13 cellular contexts compared by ENCODE assay signal in genomic region chr5:147216552-147217154, GRCh38. TPM values are rescaled to one million over a fixed set of nuclear protein-coding genes. Genes with fewer than 3 reads are reported as not detected.
DNase-seq lines count a peak whose midpoint lies in the region; ATAC-seq and TF ChIP-seq lines count a peak whose summit lies in the region.
"Had no signal": no experiment of that assay in that cellular context is flagged by ENCODE, and none has a peak within 500 bp of the region (broad histone marks: within the 10 kb centered on the region; RNA-seq: fewer than 3 reads in every experiment).

No MANE protein-coding gene starts in this region.

- H3K4ac ChIP-seq in neuronal stem cell (ENCODE audit: low read length), result no peak overlapping the region

- H2AK5ac ChIP-seq in neuronal stem cell (ENCODE audit: low read depth, low read length), result no peak overlapping the region

- peak overlapping the region; percentile 86 for H2BK12ac ChIP-seq in neuronal stem cell (ENCODE audit: low read length)

- H3K27ac Mint-ChIP-seq in activated CD4-positive, alpha-beta T cell treated with anti-CD3 and anti-CD28 coated beads, Interleukin-2, amount 10 ng/mL, durations not matched to agents 24 days and 14 days, result no peak overlapping the region
- H3K27ac Mint-ChIP-seq in chondrocyte (ENCODE audit: unreplicated experiment), result no peak overlapping the region

- peak overlapping the region; percentile 33 for H2AFZ ChIP-seq in neuronal stem cell (ENCODE audit: low read length)
- no peak overlapping the region; the same call in 1 of the 2 replicates for H2AFZ ChIP-seq in PC-9

- H3K27me3 ChIP-seq in neuronal stem cell (ENCODE audit: control insufficient read depth in 3 of 3, insufficient read depth in 3 of 3, low read depth in 1 of 3, low read length in 3 of 3) (no peaks in the 10 kb centered on the region), PC-9 (ENCODE audit: insufficient read depth, low read depth) (no peaks in the 10 kb centered on the region)
- H3K27me3 ChIP-seq: suprapubic skin had no signal

- H3K4me2 ChIP-seq in neuronal stem cell (ENCODE audit: insufficient read depth, low read length, poor library complexity, severe bottlenecking) (no peak overlapping the region), PC-9 (no peak overlapping the region)
- H3K4me2 ChIP-seq: A549 had no signal

- WGBS in neuronal stem cell (ENCODE audit: extremely low coverage in 2 of 2, insufficient read length in 2 of 2, insufficient replicate concordance in 1 of 2), 2 donors, result no CpG with 5 or more reads among the region's 9 CpGs

- no peaks in the 10 kb centered on the region for H4K20me1 ChIP-seq in PC-9 (ENCODE audit: insufficient read depth)

- no peaks in the 10 kb centered on the region for H3K36me3 Mint-ChIP-seq in activated CD4-positive, alpha-beta T cell treated with anti-CD3 and anti-CD28 coated beads, Interleukin-2, amount 10 ng/mL, durations not matched to agents 24 days and 14 days (ENCODE audit: low read depth)
- H3K36me3 Mint-ChIP-seq in chondrocyte (ENCODE audit: low read depth), result no peaks in the 10 kb centered on the region

- H3K9me2 ChIP-seq in PC-9 (ENCODE audit: insufficient read depth), result no peaks in the 10 kb centered on the region; the same call in 1 of the 2 replicates

- H3K4me1 ChIP-seq in neuronal stem cell (ENCODE audit: control insufficient read depth in 2 of 2, insufficient read depth in 1 of 2, low read depth in 1 of 2, low read length in 2 of 2), result peaks cover 0 to 9% of the 10 kb centered on the region in 2 donors
- no peaks in the 10 kb centered on the region for H3K4me1 ChIP-seq in PC-9 (replicated peaks; ENCODE audit: insufficient read depth)
- H3K4me1 ChIP-seq: A549, suprapubic skin had no signal

- intact Hi-C loops in activated CD4-positive, alpha-beta T cell treated with anti-CD3 and anti-CD28 coated beads, Interleukin-2, amount 10 ng/mL, durations not matched to agents 24 days and 14 days (cut with micrococcal nuclease), result no loop called here
- intact Hi-C loops in PC-9 (cut with micrococcal nuclease; ENCODE audit: unreplicated experiment), result no loop called here

- H3K36me3 ChIP-seq in neuronal stem cell (replicated peaks in 1 of 2; ENCODE audit: control insufficient read depth in 2 of 2, insufficient read depth in 2 of 2, low read length in 2 of 2), result no peaks in the 10 kb centered on the region
- H3K36me3 ChIP-seq in PC-9 (ENCODE audit: low read depth), result no peaks in the 10 kb centered on the region
- H3K36me3 ChIP-seq: suprapubic skin had no signal

- H2BK5ac ChIP-seq in neuronal stem cell (ENCODE audit: low read length), result no peak overlapping the region

- peaks cover 2% of the 10 kb centered on the region for H3K27me3 Mint-ChIP-seq in activated CD4-positive, alpha-beta T cell treated with anti-CD3 and anti-CD28 coated beads, Interleukin-2, amount 10 ng/mL, durations not matched to agents 24 days and 14 days
- peaks cover 36% of the 10 kb centered on the region for H3K27me3 Mint-ChIP-seq in chondrocyte (ENCODE audit: low read depth)

- no peak overlapping the region for H3K4me3 Mint-ChIP-seq in activated CD4-positive, alpha-beta T cell treated with anti-CD3 and anti-CD28 coated beads, Interleukin-2, amount 10 ng/mL, durations not matched to agents 24 days and 14 days
- H3K4me3 Mint-ChIP-seq in chondrocyte (ENCODE audit: unreplicated experiment), result no peak overlapping the region

- TF ChIP-seq CTCF in chondrocyte (IDR thresholded peaks at IDR 0.05) (no peak), PC-9 (conservative IDR thresholded peaks at IDR 0.05) (no peak)

- no peak overlapping the region for H3K4me3 ChIP-seq in neuronal stem cell (ENCODE audit: low read length in 2 of 2)
- no peak overlapping the region for H3K4me3 ChIP-seq in PC-9
- H3K4me3 ChIP-seq: A549, suprapubic skin had no signal

- H3K23ac ChIP-seq in neuronal stem cell (ENCODE audit: low read depth, low read length, poor library complexity), result no peak overlapping the region

- H3K79me1 ChIP-seq in neuronal stem cell (ENCODE audit: low read depth, low read length), result no peaks in the 10 kb centered on the region

- no peak overlapping the region for H3K14ac ChIP-seq in neuronal stem cell (ENCODE audit: low read length)

- H3K9me3 Mint-ChIP-seq in activated CD4-positive, alpha-beta T cell treated with anti-CD3 and anti-CD28 coated beads, Interleukin-2, amount 10 ng/mL, durations not matched to agents 24 days and 14 days, result peaks cover 3% of the 10 kb centered on the region
- peaks cover 3% of the 10 kb centered on the region for H3K9me3 Mint-ChIP-seq in chondrocyte (ENCODE audit: low read depth)

- POLR2A ChIA-PET in PC-9 (lab: Charles Lee; ENCODE audit: unreplicated experiment), result no interaction called here

- CTCF ChIA-PET in PC-9 (lab: Charles Lee), result no interaction called here

- no peak overlapping the region for H3K27ac ChIP-seq in neuronal stem cell (replicated peaks; ENCODE audit: low read length)
- H3K27ac ChIP-seq in PC-9, result no peak overlapping the region
- H3K27ac ChIP-seq: A549, suprapubic skin had no signal

- DNase-seq in activated CD4-positive, alpha-beta T cell treated with anti-CD3 and anti-CD28 coated beads, Interleukin-2, amount 10 ng/mL, durations not matched to agents 24 days and 14 days, result peak; percentile 69
- no peak for DNase-seq in activated CD4-positive, alpha-beta T cell treated with anti-CD3 and anti-CD28 coated beads, Interleukin-2, amount 50 U/mL, for 48 hours
- peak; percentile 20 for DNase-seq in NCI-H748 treated with DMSO at 0.1 percent for 48 hours (lab: John Stamatoyannopoulos, UW)
- peak; percentile 71 for DNase-seq in chondrocyte (ENCODE audit: low spot score)
- no peak for DNase-seq in neuronal stem cell (ENCODE audit: low spot score)
- no peak for DNase-seq in PC-9
- no peak for DNase-seq in GOT3 (lab: John Stamatoyannopoulos, UW)
- DNase-seq: DMS79 treated with DMSO at 0.1 percent for 48 hours, H7, NCI-H1436 had no signal

- no TSS peak for BruUV-seq in PC-9 (replicated peaks; lab: Mats Ljungman, UMichigan)

- H2BK15ac ChIP-seq in neuronal stem cell (ENCODE audit: low read length), result peak overlapping the region; percentile 63

- no peak overlapping the region for H2BK120ac ChIP-seq in neuronal stem cell (ENCODE audit: low read depth, low read length)

- no peak overlapping the region for H4K91ac ChIP-seq in neuronal stem cell (ENCODE audit: low read depth, low read length, poor library complexity)

- no peaks in the 10 kb centered on the region for H3K79me2 ChIP-seq in PC-9 (ENCODE audit: low read depth)

- H3F3A ChIP-seq in PC-9 (ENCODE audit: insufficient read depth, low read depth), result no peaks in the 10 kb centered on the region

- no peaks in the 10 kb centered on the region for H3K9me3 ChIP-seq in neuronal stem cell (replicated peaks in 1 of 2; ENCODE audit: control insufficient read depth in 2 of 2, insufficient read depth in 1 of 2, low read depth in 1 of 2, low read length in 2 of 2)
- no peaks in the 10 kb centered on the region for H3K9me3 ChIP-seq in PC-9 (ENCODE audit: insufficient read depth, low read depth)
- H3K9me3 ChIP-seq: A549, suprapubic skin had no signal

- H4K8ac ChIP-seq in neuronal stem cell (ENCODE audit: low read depth, low read length), result no peak overlapping the region

- no peak for ATAC-seq in GM21360 (IDR thresholded peaks at IDR 0.05; ENCODE audit: unreplicated experiment)

- H3K9ac ChIP-seq in neuronal stem cell (ENCODE audit: low read depth, low read length, poor library complexity), result no peak overlapping the region

- no peaks in the 10 kb centered on the region for H3K4me1 Mint-ChIP-seq in activated CD4-positive, alpha-beta T cell treated with anti-CD3 and anti-CD28 coated beads, Interleukin-2, amount 10 ng/mL, durations not matched to agents 24 days and 14 days
- no peaks in the 10 kb centered on the region for H3K4me1 Mint-ChIP-seq in chondrocyte (ENCODE audit: low read depth)

- peak overlapping the region; percentile 67 for H3K18ac ChIP-seq in neuronal stem cell (ENCODE audit: low read length)

RNA-seq across cellular contexts. Expression of gene STK32A, which starts 18.2 kb away (rescaled TPM):
- total RNA-seq in activated CD4-positive, alpha-beta T cell treated with anti-CD3 and anti-CD28 coated beads, Interleukin-2, amount 10 ng/mL, durations not matched to agents 24 days and 14 days, result not detected in 2 replicates
- total RNA-seq in chondrocyte (0.12 to 0.31 TPM in 2 of 3 replicates, not detected in the other), PC-9 (2021) (not detected in 2 replicates)
- polyA plus RNA-seq in neuronal stem cell (2013, experiment 1 of 2), result 1.8 TPM
- 1.9 TPM for polyA plus RNA-seq in neuronal stem cell (2013, experiment 2 of 2)

Comparison
In these comparisons a context has a peak if more than half of its experiments do, and no peak if none do; other contexts are left out.
1. DNase-seq: peak in activated CD4-positive, alpha-beta T cell treated with anti-CD3 and anti-CD28 coated beads, Interleukin-2, amount 10 ng/mL, durations not matched to agents 24 days and 14 days (single experiment), NCI-H748 treated with DMSO at 0.1 percent for 48 hours (single experiment) and chondrocyte (single experiment); none in activated CD4-positive, alpha-beta T cell treated with anti-CD3 and anti-CD28 coated beads, Interleukin-2, amount 50 U/mL, for 48 hours (0 of 2), neuronal stem cell (single experiment), PC-9 (0 of 2) and GOT3 (single experiment).